In the genomic region with DNA sequence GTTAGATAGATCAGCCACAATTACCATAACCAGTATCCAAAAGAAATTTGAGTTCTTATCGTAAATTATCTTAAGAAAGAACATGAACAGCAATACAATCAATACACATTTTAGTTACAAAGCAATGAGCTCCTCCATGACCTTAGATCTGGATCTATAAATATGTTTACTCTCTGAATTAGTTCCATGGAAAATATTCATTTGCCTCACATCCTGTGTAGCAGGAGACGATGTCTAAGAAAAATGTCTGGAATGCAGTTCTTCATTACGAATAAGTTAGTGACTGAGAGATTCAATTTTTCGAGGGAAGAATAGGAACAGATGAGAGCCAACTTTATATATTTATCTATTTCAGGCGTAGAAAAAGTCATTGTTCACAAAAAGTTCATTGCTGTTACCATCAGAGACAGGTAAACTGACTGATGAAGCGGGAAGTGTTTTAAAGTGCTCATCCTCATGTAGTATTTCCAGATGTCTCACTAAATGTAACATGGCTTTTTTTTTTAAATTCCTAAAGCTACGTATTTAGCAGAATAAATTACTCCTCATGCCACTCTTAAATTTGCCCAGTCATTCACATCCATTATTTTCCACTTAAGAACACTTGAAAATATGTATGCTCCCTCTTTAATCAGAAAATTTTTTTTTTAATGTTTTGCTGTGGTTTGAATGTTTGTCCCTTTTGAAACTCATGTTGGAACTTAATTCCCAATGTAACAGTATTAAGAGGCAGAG, we compare ENCODE assay signal across 15 cellular contexts.
DNase-seq lines count a peak whose midpoint lies in the region; TF ChIP-seq lines count a peak whose summit lies in the region.
"Had no signal": no experiment of that assay in that cellular context is flagged by ENCODE, and none has a peak within 500 bp of the region (broad histone marks: within the 10 kb centered on the region; RNA-seq: fewer than 3 reads in every experiment).

No MANE protein-coding gene starts in this region.

- TF ChIP-seq CTCF in fibroblast of the aortic adventitia (IDR thresholded peaks at IDR 0.05; ENCODE audit: insufficient read depth, low read length) (no peak), GM13977 (IDR thresholded peaks at IDR 0.05; ENCODE audit: extremely low read depth, insufficient read depth, missing control alignments) (no peak)

- no peak overlapping the region for H3K4me3 ChIP-seq in fibroblast of the aortic adventitia (ENCODE audit: low read depth, low read length)
- H3K4me3 ChIP-seq: tibial artery had no signal

- in situ Hi-C loops in GM13977 (cut with MboI; ENCODE audit: low pct_unique_long_range_greater_than_20kb, low sequenced_read_pairs, unreplicated experiment), result no loop called here

- DNase-seq in GM04504 (ENCODE audit: low read depth), result peak; percentile 26
- peak; percentile 8 to 40 for DNase-seq in SW 1271 (lab: John Stamatoyannopoulos, UW)
- DNase-seq in fibroblast of the aortic adventitia (ENCODE audit: low read depth), result peak; percentile 78
- peak; percentile 56 for DNase-seq in renal cortical epithelial cell (ENCODE audit: low read depth)
- no peak for DNase-seq in NCI-H128 (lab: John Stamatoyannopoulos, UW; ENCODE audit: unreplicated experiment)
- DNase-seq in NCI-H1436 treated with DMSO at 0.1 percent for 48 hours (lab: John Stamatoyannopoulos, UW), result no peak
- DNase-seq in GM13977 (ENCODE audit: low spot score), result no peak
- no peak for DNase-seq in NCI-H1092 treated with DMSO at 0.1 percent for 48 hours (lab: John Stamatoyannopoulos, UW)
- DNase-seq: activated CD4-positive, alpha-beta T cell treated with anti-CD3 and anti-CD28 coated beads for 1 hour; activated T-cell treated with anti-CD3 and anti-CD28 coated beads, Interleukin-2, amount 50 U/mL, for 72 hours; erythroblast; naive thymus-derived CD8-positive, alpha-beta T cell; NCI-H1105; NCI-H774; tibial artery had no signal

Comparison
In these comparisons a context has a peak if more than half of its experiments do, and no peak if none do; other contexts are left out.
1. DNase-seq: peak in GM04504 (single experiment), SW 1271 (2 of 2), fibroblast of the aortic adventitia (single experiment) and renal cortical epithelial cell (single experiment); none in NCI-H128 (single experiment), NCI-H1436 treated with DMSO at 0.1 percent for 48 hours (single experiment), GM13977 (single experiment) and NCI-H1092 treated with DMSO at 0.1 percent for 48 hours (single experiment).